20 cellular contexts compared by ENCODE assay signal in genomic region chr9:97438666-97439065, GRCh38. TPM values are rescaled to one million over a fixed set of nuclear protein-coding genes. Genes with fewer than 3 reads are reported as not detected.
DNase-seq lines count a peak whose midpoint lies in the region; ATAC-seq and TF ChIP-seq lines count a peak whose summit lies in the region.
"Had no signal": no experiment of that assay in that cellular context is flagged by ENCODE, and none has a peak within 500 bp of the region (broad histone marks: within the 10 kb centered on the region; RNA-seq: fewer than 3 reads in every experiment).

No MANE protein-coding gene starts in this region.

- no peaks in the 10 kb centered on the region for H3K9me3 Mint-ChIP-seq in MCF 10A (ENCODE audit: unreplicated experiment)
- no peaks in the 10 kb centered on the region for H3K9me3 Mint-ChIP-seq in activated naive CD4-positive, alpha-beta T cell treated with anti-CD3 and anti-CD28 coated beads, Interleukin-2, amount 10 ng/mL, durations not matched to agents 7 days and 5 days

- H3K36me3 Mint-ChIP-seq in MCF 10A (ENCODE audit: insufficient read depth, unreplicated experiment): peaks cover 5% of the 10 kb centered on the region
- H3K36me3 Mint-ChIP-seq in activated naive CD4-positive, alpha-beta T cell treated with anti-CD3 and anti-CD28 coated beads, Interleukin-2, amount 10 ng/mL, durations not matched to agents 7 days and 5 days: peaks cover 3% of the 10 kb centered on the region

- H3K9ac ChIP-seq in mammary epithelial cell (ENCODE audit: insufficient read depth, low read length): no peak overlapping the region

- H3K4me3 Mint-ChIP-seq in MCF 10A (ENCODE audit: unreplicated experiment): no peak overlapping the region
- no peak overlapping the region for H3K4me3 Mint-ChIP-seq in activated naive CD4-positive, alpha-beta T cell treated with anti-CD3 and anti-CD28 coated beads, Interleukin-2, amount 10 ng/mL, durations not matched to agents 7 days and 5 days

- peaks cover 12% of the 10 kb centered on the region for H3K4me1 Mint-ChIP-seq in MCF 10A (ENCODE audit: insufficient read depth, unreplicated experiment)
- H3K4me1 Mint-ChIP-seq in activated naive CD4-positive, alpha-beta T cell treated with anti-CD3 and anti-CD28 coated beads, Interleukin-2, amount 10 ng/mL, durations not matched to agents 7 days and 5 days: no peaks in the 10 kb centered on the region

- intact Hi-C loops in MCF 10A (cut with micrococcal nuclease): no loop called here
- intact Hi-C loops in mammary epithelial cell (cut with micrococcal nuclease): no loop called here

- CTCF ChIA-PET in MCF 10A (lab: Yijun Ruan, JAX) (no interaction called here), mammary epithelial cell (lab: Charles Lee; ENCODE audit: low non-redundant PET) (no interaction called here)
- CTCF ChIA-PET in activated naive CD4-positive, alpha-beta T cell treated with anti-CD3 and anti-CD28 coated beads, Interleukin-2, amount 10 ng/mL, durations not matched to agents 7 days and 5 days (lab: Charles Lee): no interaction called here

- BruUV-seq in MCF 10A (replicated peaks; lab: Mats Ljungman, UMichigan) (no TSS peak), mammary epithelial cell (replicated peaks; lab: Mats Ljungman, UMichigan) (no TSS peak)

- no peaks in the 10 kb centered on the region for H3K79me2 ChIP-seq in mammary epithelial cell (ENCODE audit: insufficient read depth, low read length)

- no peaks in the 10 kb centered on the region for H3K9me3 ChIP-seq in mammary epithelial cell (replicated peaks; ENCODE audit: insufficient read depth, low read length)
- H3K9me3 ChIP-seq: SJSA1 had no signal

- POLR2A ChIA-PET in MCF 10A (lab: Yijun Ruan, JAX): interaction anchor here (0.7 to 1.3 kb wide), 2 partner anchors 20 to 26 kb away, joined by 4 to 5 read pairs; partner anchors contain the start of gene TDRD7

- dilution Hi-C loops in mammary epithelial cell (cut with HindIII; ENCODE audit: low sequenced_read_pairs): no loop called here

- in situ Hi-C loops in mammary epithelial cell (cut with MboI; ENCODE audit: low sequenced_read_pairs in 2 of 2): no loop called here

- no peak for TF ChIP-seq CTCF in MCF 10A (IDR thresholded peaks at IDR 0.05; ENCODE audit: unreplicated experiment)
- no peak for TF ChIP-seq CTCF in mammary epithelial cell (conservative IDR thresholded peaks at IDR 0.05 in 1 of 2, IDR thresholded peaks at IDR 0.05 in 1 of 2; ENCODE audit: extremely low read depth in 1 of 2, insufficient read depth in 1 of 2, low read depth in 1 of 2, low read length in 2 of 2)

- no peaks in the 10 kb centered on the region for H3K27me3 ChIP-seq in mammary epithelial cell (ENCODE audit: insufficient read depth, low read length)
- H3K27me3 ChIP-seq: SJSA1 had no signal

- no peak overlapping the region for H3K27ac ChIP-seq in mammary epithelial cell (ENCODE audit: insufficient read depth, low read depth, low read length)
- H3K27ac ChIP-seq: C4-2B, SJSA1 had no signal

- no peaks in the 10 kb centered on the region for H3K36me3 ChIP-seq in mammary epithelial cell (ENCODE audit: insufficient read depth, low read length)

- H3K4me1 ChIP-seq in mammary epithelial cell (ENCODE audit: insufficient read depth, low read length): no peaks in the 10 kb centered on the region
- H3K4me1 ChIP-seq: SJSA1 had no signal

- H3K27me3 Mint-ChIP-seq in MCF 10A (ENCODE audit: insufficient read depth, unreplicated experiment): no peaks in the 10 kb centered on the region
- no peaks in the 10 kb centered on the region for H3K27me3 Mint-ChIP-seq in activated naive CD4-positive, alpha-beta T cell treated with anti-CD3 and anti-CD28 coated beads, Interleukin-2, amount 10 ng/mL, durations not matched to agents 7 days and 5 days

- peak; percentile 64 for DNase-seq in MCF 10A (ENCODE audit: unreplicated experiment)
- DNase-seq in mammary epithelial cell: no peak
- peak; percentile 44 for DNase-seq in amniotic epithelial cell (ENCODE audit: low read depth)
- DNase-seq in fibroblast of gingiva (ENCODE audit: low read depth): peak; percentile 22
- no peak for DNase-seq in D341Med (ENCODE audit: low spot score)
- no peak for DNase-seq in NCI-H524 (lab: John Stamatoyannopoulos, UW)
- DNase-seq in activated naive CD4-positive, alpha-beta T cell treated with anti-CD3 and anti-CD28 coated beads, Interleukin-2, amount 10 ng/mL, durations not matched to agents 7 days and 5 days: no peak
- DNase-seq: DMS53, GDM1, H7, KBM-7, NCI-H1417, NCI-H1694 treated with DMSO at 0.1 percent for 48 hours, NCI-H2081 treated with DMSO at 0.1 percent for 48 hours, NCI-H2171 treated with DMSO at 0.1 percent for 48 hours, NCI-H526 had no signal

- H3K27ac Mint-ChIP-seq in MCF 10A (ENCODE audit: low read depth, unreplicated experiment): no peak overlapping the region
- no peak overlapping the region for H3K27ac Mint-ChIP-seq in activated naive CD4-positive, alpha-beta T cell treated with anti-CD3 and anti-CD28 coated beads, Interleukin-2, amount 10 ng/mL, durations not matched to agents 7 days and 5 days

- no peak for ATAC-seq in GM21381 (IDR thresholded peaks at IDR 0.05; ENCODE audit: unreplicated experiment)
- ATAC-seq: Right ventricle myocardium inferior had no signal

- H3K4me3 ChIP-seq in mammary epithelial cell (replicated peaks in 1 of 3; ENCODE audit: insufficient read depth in 1 of 3, low read depth in 2 of 3, low read length in 3 of 3): no peak overlapping the region
- H3K4me3 ChIP-seq: SJSA1 had no signal

- no peak overlapping the region for H2AFZ ChIP-seq in mammary epithelial cell (ENCODE audit: low read depth, low read length)

- H3K4me2 ChIP-seq in mammary epithelial cell (ENCODE audit: insufficient read depth, low read depth, low read length): no peak overlapping the region

- H4K20me1 ChIP-seq in mammary epithelial cell (ENCODE audit: insufficient read depth, low read length): no peaks in the 10 kb centered on the region

RNA-seq across cellular contexts. Expression of gene TDRD7, which starts 26.8 kb away (rescaled TPM):
- total RNA-seq in MCF 10A (2022) (7.1 and 8.2 TPM in 2 replicates), mammary epithelial cell (1 to 10 TPM; 8.5 to 8.9 TPM)
- 5.7 TPM for polyA plus RNA-seq in mammary epithelial cell
- polyA minus RNA-seq in mammary epithelial cell: 16.4 TPM

Comparison
In these comparisons a context has a peak if more than half of its experiments do, and no peak if none do; other contexts are left out.
1. DNase-seq: peak in MCF 10A (single experiment), amniotic epithelial cell (single experiment) and fibroblast of gingiva (single experiment); none in mammary epithelial cell (single experiment), D341Med (single experiment), NCI-H524 (0 of 2) and activated naive CD4-positive, alpha-beta T cell treated with anti-CD3 and anti-CD28 coated beads, Interleukin-2, amount 10 ng/mL, durations not matched to agents 7 days and 5 days (single experiment).